ENCODE assay signal across 8 cellular contexts in the genomic region with DNA sequence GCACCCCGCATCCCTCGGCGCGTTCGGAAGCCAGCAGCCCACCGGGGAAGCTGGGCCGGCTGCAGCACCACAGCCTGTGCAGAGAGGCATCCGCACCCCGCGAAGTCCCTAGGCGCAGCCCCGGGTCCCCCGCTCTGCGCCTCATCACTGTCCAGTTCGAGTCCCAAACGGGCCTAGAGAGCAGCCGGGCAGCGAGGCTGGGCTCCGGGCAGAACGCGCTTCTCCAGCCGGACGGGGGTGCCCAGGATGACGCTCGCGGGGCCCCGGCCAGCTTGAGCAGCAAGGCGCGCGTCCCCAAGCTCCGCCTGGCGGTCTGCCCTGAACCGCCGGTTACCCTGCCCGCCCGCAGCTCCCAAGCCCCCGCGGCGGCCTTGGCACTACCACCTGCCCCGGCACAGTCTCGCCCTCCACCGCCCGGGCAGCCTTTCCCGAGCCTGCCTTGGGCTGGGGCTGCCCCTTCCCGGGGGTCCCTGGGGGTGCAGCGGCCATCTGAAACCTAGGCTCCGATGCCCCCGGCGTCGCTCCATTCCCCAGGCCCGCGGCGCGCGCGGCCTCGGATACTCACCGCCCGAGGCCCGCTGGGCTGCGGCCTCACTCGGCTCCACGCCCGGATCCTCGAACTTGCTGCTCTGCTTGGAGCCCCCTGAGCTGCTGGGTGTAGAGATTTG. TPM values are rescaled to one million over a fixed set of nuclear protein-coding genes. Genes with fewer than 3 reads are reported as not detected.
DNase-seq lines count a peak whose midpoint lies in the region; ATAC-seq and TF ChIP-seq lines count a peak whose summit lies in the region.

No MANE protein-coding gene starts in this region.

- H3K27me3 Mint-ChIP-seq in HFFc6 (ENCODE audit: insufficient read depth) (peaks cover 13% of the 10 kb centered on the region), natural killer cell (ENCODE audit: low read depth in 2 of 2) (peaks cover 13 to 15% of the 10 kb centered on the region in 2 donors)
- peaks cover 22% of the 10 kb centered on the region for H3K27me3 Mint-ChIP-seq in activated T-cell treated with anti-CD3 and anti-CD28 coated beads, Interleukin-2, amount 50 U/mL, for 72 hours (ENCODE audit: low read depth)

- intact Hi-C loops in natural killer cell (cut with micrococcal nuclease) = loop anchor here (5.0 kb wide), 1 partner anchor 94 kb away; no protein-coding TSS in a partner anchor
- intact Hi-C loops in tibial artery (cut with DNase I; ENCODE audit: low total_unique reads) = loop anchor here (5.0 kb wide), 1 partner anchor 89 kb away; no protein-coding TSS in a partner anchor

- no peaks in the 10 kb centered on the region for H3K9me3 Mint-ChIP-seq in HFFc6
- no peaks in the 10 kb centered on the region for H3K9me3 Mint-ChIP-seq in activated T-cell treated with anti-CD3 and anti-CD28 coated beads, Interleukin-2, amount 50 U/mL, for 72 hours
- no peaks in the 10 kb centered on the region for H3K9me3 Mint-ChIP-seq in natural killer cell

- CTCF ChIA-PET in GM10248 (lab: Yijun Ruan, JAX) = interaction anchor here (0.6 to 8.7 kb wide), 33 partner anchors 8 to 746 kb away, joined by 3 to 103 read pairs (median 5); a partner anchor contains a TSS

- H3K4me1 ChIP-seq in tibial artery = peaks cover 0 to 16% (median 8%) of the 10 kb centered on the region in 4 donors

- POLR2A ChIA-PET in GM10248 (lab: Yijun Ruan, JAX) = no interaction called here

- H3K27me3 ChIP-seq in tibial artery = no peaks in the 10 kb centered on the region

- no peaks in the 10 kb centered on the region for H3K36me3 ChIP-seq in tibial artery

- DNase-seq in GM10248 (ENCODE audit: extremely low spot score) (peak; percentile 53), HFFc6 (no peak), NCI-H510A (lab: John Stamatoyannopoulos, UW) (peak; percentile 70), fibroblast of villous mesenchyme (ENCODE audit: low read depth) (peak; percentile 25), natural killer cell (peak; percentile 41), tibial artery (peak; percentile 23 to 69)
- DNase-seq in activated T-cell treated with anti-CD3 and anti-CD28 coated beads, Interleukin-2, amount 50 U/mL, for 72 hours = peak; percentile 62 to 75
- DNase-seq in effector CD4-positive, alpha-beta T cell = no peak

- H3K4me3 ChIP-seq in fibroblast of villous mesenchyme (ENCODE audit: low read depth, low read length) (peak overlapping the region; percentile 61), tibial artery (peak overlapping the region; percentile 63 to 65)

- H3K4me3 Mint-ChIP-seq in HFFc6 (peak overlapping the region; percentile 82; the same call in 1 of the 2 replicates), natural killer cell (peak overlapping the region; percentile 91)
- H3K4me3 Mint-ChIP-seq in activated T-cell treated with anti-CD3 and anti-CD28 coated beads, Interleukin-2, amount 50 U/mL, for 72 hours = peak overlapping the region; percentile 71 to 93

- H3K9me3 ChIP-seq in tibial artery = no peaks in the 10 kb centered on the region

- H3K36me3 Mint-ChIP-seq in HFFc6 (ENCODE audit: low read depth) (no peaks in the 10 kb centered on the region), natural killer cell (no peaks in the 10 kb centered on the region)
- H3K36me3 Mint-ChIP-seq in activated T-cell treated with anti-CD3 and anti-CD28 coated beads, Interleukin-2, amount 50 U/mL, for 72 hours (ENCODE audit: insufficient read depth in 2 of 2) = peaks cover 0 to 2% of the 10 kb centered on the region in 2 donors

- H3K27ac Mint-ChIP-seq in HFFc6 (no peak overlapping the region), natural killer cell (peak overlapping the region in 1 of 2 donors; percentile 75)
- no peak overlapping the region for H3K27ac Mint-ChIP-seq in activated T-cell treated with anti-CD3 and anti-CD28 coated beads, Interleukin-2, amount 50 U/mL, for 72 hours

- peak; percentile 49 to 72 for ATAC-seq in activated T-cell treated with anti-CD3 and anti-CD28 coated beads, Interleukin-2, amount 50 U/mL, for 72 hours (replicated peaks in 1 of 2)
- ATAC-seq in natural killer cell = peak; percentile 41 to 66 (median 59)

- H3K4me1 Mint-ChIP-seq in HFFc6 (ENCODE audit: low read depth) = peaks cover 10% of the 10 kb centered on the region; the same call in 1 of the 2 replicates
- peaks cover 25% of the 10 kb centered on the region for H3K4me1 Mint-ChIP-seq in activated T-cell treated with anti-CD3 and anti-CD28 coated beads, Interleukin-2, amount 50 U/mL, for 72 hours (ENCODE audit: low read depth)
- H3K4me1 Mint-ChIP-seq in natural killer cell = peaks cover 24% of the 10 kb centered on the region in 2 donors

- H3K27ac ChIP-seq in tibial artery = peak overlapping the region; percentile 46 to 64

- TF ChIP-seq CTCF in GM10248 (IDR thresholded peaks at IDR 0.05; ENCODE audit: control extremely low read depth, extremely low read depth, low read depth, missing control alignments) = peak; percentile 29
- peak; percentile 19; the same call in 1 of the 2 replicates for TF ChIP-seq CTCF in HFFc6 (IDR thresholded peaks at IDR 0.05)
- TF ChIP-seq CTCF in fibroblast of villous mesenchyme (IDR thresholded peaks at IDR 0.05; ENCODE audit: insufficient read depth, low read depth, low read length) = peak; percentile 7
- no peak for TF ChIP-seq CTCF in natural killer cell (IDR thresholded peaks at IDR 0.05)
- TF ChIP-seq CTCF in tibial artery (IDR thresholded peaks at IDR 0.05) = peak in 1 of 2 experiments; percentile 10

RNA-seq across cellular contexts. Expression of a gene that starts 0.6 kb away (rescaled TPM):
- under 1 TPM in 4 of 6 experiments, not detected in 2; 0.29 to 0.53 (median 0.42) TPM for total RNA-seq in HFFc6 (2021; fragmentation: NEBNext Ultra II Directional; extraction: Animal tissue kit (Norgen Biotek cat#: 25700))
- total RNA-seq in activated T-cell treated with anti-CD3 and anti-CD28 coated beads, Interleukin-2, amount 50 U/mL, for 72 hours = 1 to 10 TPM in 1 of 2 donors, under 1 TPM in 1; 0.37 to 2.2 TPM
- total RNA-seq in fibroblast of villous mesenchyme = 1.3 and 3.5 TPM in 2 replicates
- under 1 TPM; 0.10 to 0.52 (median 0.23) TPM for total RNA-seq in natural killer cell

Comparison
In these comparisons a context has a peak if more than half of its experiments do, and no peak if none do; other contexts are left out.
1. DNase-seq: peak in GM10248 (single experiment), NCI-H510A (single experiment), activated T-cell treated with anti-CD3 and anti-CD28 coated beads, Interleukin-2, amount 50 U/mL, for 72 hours (2 of 2), fibroblast of villous mesenchyme (single experiment), natural killer cell (single experiment) and tibial artery (2 of 2); none in HFFc6 (single experiment) and effector CD4-positive, alpha-beta T cell (single experiment).
2. Peak in every context shown above with its lines, with median percentiles within 50 percentile points of each other: H3K4me3 Mint-ChIP-seq.